7 cellular contexts compared by ENCODE assay signal in the genomic region with DNA sequence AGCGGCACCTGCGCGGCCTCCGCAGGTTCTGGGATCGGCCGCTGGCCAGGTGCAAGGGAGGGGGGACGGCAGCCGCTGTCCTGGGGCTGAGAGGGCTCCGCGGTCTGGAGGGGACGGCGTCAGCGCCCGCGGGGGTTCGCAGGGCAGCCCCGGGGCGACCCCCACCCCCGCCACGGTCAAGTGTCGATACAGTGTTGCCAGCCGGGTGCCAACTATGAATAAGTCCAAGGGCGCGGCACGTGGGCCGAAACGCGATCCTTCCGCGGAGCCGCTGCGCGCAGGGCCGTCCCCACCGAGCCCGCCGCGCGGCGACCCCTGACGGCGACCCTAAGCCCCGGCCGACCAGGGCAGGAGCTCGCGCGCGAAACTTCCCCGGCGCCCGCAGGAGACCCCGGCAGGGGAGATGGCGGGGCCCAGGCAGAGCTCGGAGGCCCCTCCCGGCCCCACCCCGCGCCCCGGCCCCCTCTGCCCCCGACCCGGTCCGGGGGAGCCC. TPM values are rescaled to one million over a fixed set of nuclear protein-coding genes. Genes with fewer than 3 reads are reported as not detected.
A peak's percentile ranks its signal among the peaks of the same experiment; 100 is the strongest.
DNase-seq lines count a peak whose midpoint lies in the region; ATAC-seq and TF ChIP-seq lines count a peak whose summit lies in the region.

No MANE protein-coding gene starts in this region.

- peak; percentile 26 for DNase-seq in NCI-H1105 (lab: John Stamatoyannopoulos, UW)
- DNase-seq in activated CD8-positive, alpha-beta memory T cell treated with anti-CD3 and anti-CD28 coated beads, Interleukin-2, amount 10 ng/mL, durations not matched to agents 7 days and 5 days = no peak
- DNase-seq in fibroblast of pulmonary artery (ENCODE audit: low read depth) = no peak
- no peak for DNase-seq in neuronal stem cell (ENCODE audit: low spot score)
- DNase-seq in cortex of kidney (lab: John Stamatoyannopoulos, UW) = no peak

- no peak overlapping the region for H4K91ac ChIP-seq in neuronal stem cell (ENCODE audit: low read depth, low read length, poor library complexity)

- peak overlapping the region; percentile 29 for H2BK5ac ChIP-seq in neuronal stem cell (ENCODE audit: low read length)

- peaks cover 25% of the 10 kb centered on the region for H3K36me3 Mint-ChIP-seq in activated CD8-positive, alpha-beta memory T cell treated with anti-CD3 and anti-CD28 coated beads, Interleukin-2, amount 10 ng/mL, durations not matched to agents 7 days and 5 days

- H2BK120ac ChIP-seq in neuronal stem cell (ENCODE audit: low read depth, low read length) = no peak overlapping the region

- H3K27ac ChIP-seq in neuronal stem cell (replicated peaks; ENCODE audit: low read length) = no peak overlapping the region

- H3K4ac ChIP-seq in neuronal stem cell (ENCODE audit: low read length) = no peak overlapping the region

- peak overlapping the region; percentile 79 for H3K4me2 ChIP-seq in neuronal stem cell (ENCODE audit: insufficient read depth, low read length, poor library complexity, severe bottlenecking)

- no peak overlapping the region for H3K27ac Mint-ChIP-seq in activated CD8-positive, alpha-beta memory T cell treated with anti-CD3 and anti-CD28 coated beads, Interleukin-2, amount 10 ng/mL, durations not matched to agents 7 days and 5 days

- CTCF ChIA-PET in activated CD8-positive, alpha-beta memory T cell treated with anti-CD3 and anti-CD28 coated beads, Interleukin-2, amount 10 ng/mL, durations not matched to agents 7 days and 5 days (lab: Charles Lee) = interaction anchor here (0.9 to 1.5 kb wide), 3 partner anchors 30 to 75 kb away, joined by 3 to 6 read pairs (median 3); a partner anchor contains a TSS

- no peaks in the 10 kb centered on the region for H3K9me3 Mint-ChIP-seq in activated CD8-positive, alpha-beta memory T cell treated with anti-CD3 and anti-CD28 coated beads, Interleukin-2, amount 10 ng/mL, durations not matched to agents 7 days and 5 days (ENCODE audit: low read depth)

- TF ChIP-seq CTCF in GM12875 (IDR thresholded peaks at IDR 0.05; ENCODE audit: borderline replicate concordance, insufficient read depth, low read depth, low read length) (no peak), fibroblast of pulmonary artery (IDR thresholded peaks at IDR 0.05; ENCODE audit: low read length, missing control alignments) (no peak)

- H3K18ac ChIP-seq in neuronal stem cell (ENCODE audit: low read length) = peak overlapping the region; percentile 88

- H2BK15ac ChIP-seq in neuronal stem cell (ENCODE audit: low read length) = peak overlapping the region; percentile 59

- H3K4me3 Mint-ChIP-seq in activated CD8-positive, alpha-beta memory T cell treated with anti-CD3 and anti-CD28 coated beads, Interleukin-2, amount 10 ng/mL, durations not matched to agents 7 days and 5 days = no peak overlapping the region

- no peak overlapping the region for H2BK12ac ChIP-seq in neuronal stem cell (ENCODE audit: low read length)

- H4K8ac ChIP-seq in neuronal stem cell (ENCODE audit: low read depth, low read length) = no peak overlapping the region

- H3K9me3 ChIP-seq in neuronal stem cell (replicated peaks in 1 of 2; ENCODE audit: control insufficient read depth in 2 of 2, insufficient read depth in 1 of 2, low read depth in 1 of 2, low read length in 2 of 2) = no peaks in the 10 kb centered on the region

- peak overlapping the region; percentile 55 for H3K9ac ChIP-seq in neuronal stem cell (ENCODE audit: low read depth, low read length, poor library complexity)

- H3K4me1 ChIP-seq in neuronal stem cell (ENCODE audit: control insufficient read depth in 2 of 2, insufficient read depth in 1 of 2, low read depth in 1 of 2, low read length in 2 of 2) = peaks cover 1 to 15% of the 10 kb centered on the region in 2 donors

- ATAC-seq in activated CD8-positive, alpha-beta memory T cell treated with anti-CD3 and anti-CD28 coated beads, Interleukin-2, amount 10 ng/mL, durations not matched to agents 7 days and 5 days = peak; percentile 18
- ATAC-seq in GM19351 (IDR thresholded peaks at IDR 0.05; ENCODE audit: unreplicated experiment) = no peak

- peak overlapping the region; percentile 95 for H2AFZ ChIP-seq in neuronal stem cell (ENCODE audit: low read length)

- no peak overlapping the region for H3K14ac ChIP-seq in neuronal stem cell (ENCODE audit: low read length)

- peaks cover 29% of the 10 kb centered on the region for H3K4me1 Mint-ChIP-seq in activated CD8-positive, alpha-beta memory T cell treated with anti-CD3 and anti-CD28 coated beads, Interleukin-2, amount 10 ng/mL, durations not matched to agents 7 days and 5 days

- peaks cover 9% of the 10 kb centered on the region for H3K27me3 Mint-ChIP-seq in activated CD8-positive, alpha-beta memory T cell treated with anti-CD3 and anti-CD28 coated beads, Interleukin-2, amount 10 ng/mL, durations not matched to agents 7 days and 5 days

- H3K79me1 ChIP-seq in neuronal stem cell (ENCODE audit: low read depth, low read length) = no peaks in the 10 kb centered on the region

- H3K27me3 ChIP-seq in neuronal stem cell (ENCODE audit: control insufficient read depth in 3 of 3, insufficient read depth in 3 of 3, low read depth in 1 of 3, low read length in 3 of 3) = peaks cover 0 to 34% (median 0%) of the 10 kb centered on the region in 3 experiments

- WGBS in neuronal stem cell (ENCODE audit: extremely low coverage in 2 of 2, insufficient read length in 2 of 2, insufficient replicate concordance in 1 of 2), 2 donors = no CpG with 5 or more reads among the region's 61 CpGs

- H3K4me3 ChIP-seq in GM12875 (ENCODE audit: low read depth, low read length) (peak overlapping the region; percentile 80), fibroblast of pulmonary artery (replicated peaks; ENCODE audit: low read depth, low read length) (peak overlapping the region; percentile 47), neuronal stem cell (ENCODE audit: low read length in 2 of 2) (peak overlapping the region; percentile 61 to 77)

- peaks cover 0 to 25% of the 10 kb centered on the region in 2 donors for H3K36me3 ChIP-seq in neuronal stem cell (replicated peaks in 1 of 2; ENCODE audit: control insufficient read depth in 2 of 2, insufficient read depth in 2 of 2, low read length in 2 of 2)

- no peak overlapping the region for H3K23ac ChIP-seq in neuronal stem cell (ENCODE audit: low read depth, low read length, poor library complexity)

- no peak overlapping the region for H2AK5ac ChIP-seq in neuronal stem cell (ENCODE audit: low read depth, low read length)

RNA-seq across cellular contexts. Expression of a gene that starts 0.7 kb away (rescaled TPM):
- 100 to 1,000 TPM in 1 of 2 experiments, 10 to 100 TPM in 1; 94.3 to 101 TPM for total RNA-seq in activated CD8-positive, alpha-beta memory T cell treated with anti-CD3 and anti-CD28 coated beads, Interleukin-2, amount 10 ng/mL, durations not matched to agents 7 days and 5 days
- 7.7 TPM for polyA plus RNA-seq in neuronal stem cell (2013, experiment 1 of 2)
- polyA plus RNA-seq in neuronal stem cell (2013, experiment 2 of 2) = 7.4 TPM
